ENCODE assay signal across 11 cellular contexts in the genomic region with DNA sequence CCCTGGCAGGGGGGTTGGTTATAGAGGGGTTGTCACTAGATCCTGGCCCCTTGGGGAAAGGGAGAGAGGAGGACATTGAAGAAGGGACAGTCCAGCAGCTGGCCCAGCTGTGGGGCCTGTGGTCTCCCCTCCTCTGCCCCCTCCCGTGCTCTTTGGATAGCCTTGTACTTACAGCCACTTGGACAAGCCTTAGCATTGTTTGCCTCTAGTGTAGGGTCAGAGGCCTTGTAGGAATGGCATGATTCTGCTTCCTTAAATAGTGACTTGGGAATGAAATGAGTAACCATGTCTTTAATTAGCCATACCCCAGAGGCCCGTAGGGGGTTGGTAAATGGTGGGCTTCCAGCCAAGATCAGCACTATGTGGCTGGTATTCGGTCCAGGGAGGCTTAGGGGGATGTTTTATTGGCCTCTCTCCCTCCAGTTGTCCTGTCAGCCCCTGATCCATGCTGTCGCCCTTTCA.
DNase-seq lines count a peak whose midpoint lies in the region; FAIRE-seq and TF ChIP-seq lines count a peak whose summit lies in the region.
"Had no signal": no experiment of that assay in that cellular context is flagged by ENCODE, and none has a peak within 500 bp of the region (broad histone marks: within the 10 kb centered on the region; RNA-seq: fewer than 3 reads in every experiment).

No MANE protein-coding gene starts in this region.

- DNase-seq in HTR-8/SVneo (ENCODE audit: insufficient read length, low spot score) = peak; percentile 49
- DNase-seq in choroid plexus epithelial cell (ENCODE audit: low read depth) = peak; percentile 50
- DNase-seq in kidney epithelial cell (ENCODE audit: low read depth) = peak; percentile 74
- no peak for DNase-seq in HPDE6-E6E7 (ENCODE audit: extremely low spot score)
- DNase-seq in GM12892 (ENCODE audit: insufficient read length) = no peak
- DNase-seq in BE2C = no peak
- no peak for DNase-seq in retina
- DNase-seq: activated naive CD4-positive, alpha-beta T cell treated with Interleukin-2 at 50 U/mL for 16 hours; NCI-H1436; stimulated activated CD4-positive, alpha-beta T cell treated with anti-CD3 and anti-CD28 coated beads, Interleukin-4, amount 100 ng/mL, for 1 hour had no signal

- H3K4me1 ChIP-seq in thymus (ENCODE audit: control insufficient read depth, insufficient read depth, low read length) (peaks cover 3% of the 10 kb centered on the region), BE2C (no peaks in the 10 kb centered on the region)

- peak overlapping the region; percentile 27 for H3K27ac ChIP-seq in thymus (ENCODE audit: low read depth)

- H3K36me3 ChIP-seq in kidney epithelial cell (ENCODE audit: control insufficient read depth, insufficient read depth, low read length) = no peaks in the 10 kb centered on the region
- H3K36me3 ChIP-seq in thymus (ENCODE audit: control insufficient read depth, insufficient read depth) = no peaks in the 10 kb centered on the region
- no peaks in the 10 kb centered on the region for H3K36me3 ChIP-seq in BE2C

- TF ChIP-seq CTCF in choroid plexus epithelial cell (conservative IDR thresholded peaks at IDR 0.05; ENCODE audit: low read depth, low read length) = no peak
- TF ChIP-seq CTCF in kidney epithelial cell (IDR thresholded peaks at IDR 0.05; ENCODE audit: insufficient read depth, low read length, poor library complexity, severe bottlenecking) = no peak
- no peak for TF ChIP-seq CTCF in BE2C (IDR thresholded peaks at IDR 0.05; ENCODE audit: low read depth, low read length)

- H3K9me3 ChIP-seq in thymus (ENCODE audit: control insufficient read depth) (no peaks in the 10 kb centered on the region), BE2C (0 out of 2 replicates have a peak, but pooled peaks cover 3% of the 10 kb centered on the region)

- 92% methylated on average over 4 of the region's 4 CpGs for WGBS in thymus

- FAIRE-seq in HTR-8/SVneo (lab: Jason Lieb, UNC) (peak; percentile 71), GM12892 (lab: Jason Lieb, UNC) (no peak)

- TF ChIP-seq POLR2A in GM12892 (IDR thresholded peaks at IDR 0.05; ENCODE audit: low read depth, low read length) = no peak

- H3K4me3 ChIP-seq in choroid plexus epithelial cell (ENCODE audit: low read depth, low read length) (no peak overlapping the region), kidney epithelial cell (ENCODE audit: low read depth, low read length) (no peak overlapping the region), thymus (ENCODE audit: low read length) (no peak overlapping the region), BE2C (ENCODE audit: low read depth, low read length) (no peak overlapping the region)

- no peaks in the 10 kb centered on the region for H3K27me3 ChIP-seq in kidney epithelial cell (ENCODE audit: control insufficient read depth, insufficient read depth, low read length)
- H3K27me3 ChIP-seq in thymus (ENCODE audit: control insufficient read depth, insufficient read depth) = no peaks in the 10 kb centered on the region
- H3K27me3 ChIP-seq in BE2C = peaks cover 6% of the 10 kb centered on the region; the same call in 1 of the 2 replicates

Comparison
In these comparisons a context has a peak if more than half of its experiments do, and no peak if none do; other contexts are left out.
1. DNase-seq: peak in HTR-8/SVneo (single experiment), choroid plexus epithelial cell (single experiment) and kidney epithelial cell (single experiment); none in HPDE6-E6E7 (single experiment), GM12892 (single experiment), BE2C (single experiment) and retina (single experiment).